In genomic region chr10:73344267-73344666, GRCh38 we compare ENCODE assay signal across 27 cellular contexts.
"Had no signal": no experiment of that assay in that cellular context is flagged by ENCODE, and none has a peak within 500 bp of the region (broad histone marks: within the 10 kb centered on the region; RNA-seq: fewer than 3 reads in every experiment).

No MANE protein-coding gene starts in this region.

- DNase-seq: nephron progenitor cell; nucleus accumbens; pancreas; right cardiac atrium; right lobe of liver; sigmoid colon; small intestine; stimulated activated CD4-positive, alpha-beta T cell treated with anti-CD3 and anti-CD28 coated beads, Interleukin-15, amount 100 ng/mL, for 24 hours; stimulated activated CD4-positive, alpha-beta T cell treated with anti-CD3 and anti-CD28 coated beads, Interleukin-2, amount 100 ng/mL, for 24 hours; stimulated activated CD4-positive, alpha-beta T cell treated with anti-CD3 and anti-CD28 coated beads, Interleukin-2, amount 100 ng/mL, for 48 hours; stimulated activated CD4-positive, alpha-beta T cell treated with anti-CD3 and anti-CD28 coated beads, Interleukin-4, amount 100 ng/mL, for 24 hours; stimulated activated naive B cell treated with anti-CD40 and anti-IgM and Interleukin-4, amounts not matched to agents 10 μg/mL and 1 μg/mL and 100 μg/mL, for 72 hours; stimulated activated naive CD4-positive, alpha-beta T cell treated with Interleukin-2 at 50 U/mL for 16 hours; stomach; thyroid gland; trophoblast cell; upper lobe of left lung had no signal

- H3K27ac Mint-ChIP-seq: natural killer cell treated with Interleukin-12 subunit alpha and Interleukin-12 subunit beta and Interleukin-15 and Interleukin-18, amount 100 ng/mL, for 72 hours; nephron progenitor cell; stimulated activated effector memory CD8-positive, alpha-beta T cell treated with anti-CD3 and anti-CD28 coated beads, Interleukin-12 subunit alpha, Interleukin-12 subunit beta, amount 100 ng/mL, for 72 hours; stimulated activated naive B cell treated with anti-CD40 and anti-IgM and Interleukin-4, amounts not matched to agents 10 μg/mL and 1 μg/mL and 100 μg/mL, for 72 hours; stimulated activated naive CD8-positive, alpha-beta T cell treated with anti-CD3 and anti-CD28 coated beads, Interleukin-15, Interleukin-2, amounts not matched to agents 100 ng/mL and 50 ng/mL, for 24 hours had no signal

- H3K4me1 Mint-ChIP-seq: nephron progenitor cell; neural crest cell; stimulated activated effector memory CD8-positive, alpha-beta T cell treated with anti-CD3 and anti-CD28 coated beads, Interleukin-12 subunit alpha, Interleukin-12 subunit beta, amount 100 ng/mL, for 72 hours; stimulated activated naive B cell treated with anti-CD40 and anti-IgM and Interleukin-4, amounts not matched to agents 10 μg/mL and 1 μg/mL and 100 μg/mL, for 72 hours had no signal

- H3K4me1 ChIP-seq: pancreas, prostate gland, right lobe of liver, sigmoid colon, stomach, thyroid gland, tibial nerve, upper lobe of left lung, vagina had no signal

- H3K36me3 ChIP-seq: neutrophil, pancreas, prostate gland, right lobe of liver, sigmoid colon, thoracic aorta, vagina had no signal

- H3K4me3 ChIP-seq: pancreas, prostate gland, right lobe of liver, sigmoid colon, stomach, thoracic aorta, thyroid gland, tibial nerve, upper lobe of left lung, vagina had no signal

- H3K9me3 ChIP-seq: neutrophil, pancreas, prostate gland, right lobe of liver, sigmoid colon, stomach, thoracic aorta, thyroid gland, tibial nerve, upper lobe of left lung, vagina had no signal

- H3K36me3 Mint-ChIP-seq: natural killer cell treated with Interleukin-12 subunit alpha and Interleukin-12 subunit beta and Interleukin-15 and Interleukin-18, amount 100 ng/mL, for 72 hours; stimulated activated effector memory CD8-positive, alpha-beta T cell treated with anti-CD3 and anti-CD28 coated beads, Interleukin-12 subunit alpha, Interleukin-12 subunit beta, amount 100 ng/mL, for 72 hours had no signal

- H3K4me3 Mint-ChIP-seq: natural killer cell treated with Interleukin-12 subunit alpha and Interleukin-12 subunit beta and Interleukin-15 and Interleukin-18, amount 100 ng/mL, for 72 hours; nephron progenitor cell; neural crest cell; stimulated activated effector memory CD8-positive, alpha-beta T cell treated with anti-CD3 and anti-CD28 coated beads, Interleukin-12 subunit alpha, Interleukin-12 subunit beta, amount 100 ng/mL, for 72 hours; stimulated activated naive B cell treated with anti-CD40 and anti-IgM and Interleukin-4, amounts not matched to agents 10 μg/mL and 1 μg/mL and 100 μg/mL, for 72 hours; stimulated activated naive CD8-positive, alpha-beta T cell treated with anti-CD3 and anti-CD28 coated beads, Interleukin-15, Interleukin-2, amounts not matched to agents 100 ng/mL and 50 ng/mL, for 24 hours had no signal

- H3K27me3 Mint-ChIP-seq: natural killer cell treated with Interleukin-12 subunit alpha and Interleukin-12 subunit beta and Interleukin-15 and Interleukin-18, amount 100 ng/mL, for 72 hours; stimulated activated naive B cell treated with anti-CD40 and anti-IgM and Interleukin-4, amounts not matched to agents 10 μg/mL and 1 μg/mL and 100 μg/mL, for 72 hours; stimulated activated naive CD8-positive, alpha-beta T cell treated with anti-CD3 and anti-CD28 coated beads, Interleukin-15, Interleukin-2, amounts not matched to agents 100 ng/mL and 50 ng/mL, for 24 hours had no signal

- H3K27me3 ChIP-seq: neutrophil, pancreas, right lobe of liver, sigmoid colon, stomach, thyroid gland, tibial nerve, upper lobe of left lung, vagina had no signal

- FAIRE-seq: pancreas, small intestine, urothelium cell line had no signal

- ATAC-seq: natural killer cell treated with Interleukin-12 subunit alpha and Interleukin-12 subunit beta and Interleukin-15 and Interleukin-18, amount 100 ng/mL, for 72 hours; pancreas; right cardiac atrium; right lobe of liver; stimulated activated effector memory CD8-positive, alpha-beta T cell treated with anti-CD3 and anti-CD28 coated beads, Interleukin-12 subunit alpha, Interleukin-12 subunit beta, amount 100 ng/mL, for 72 hours had no signal

- H3K9me3 Mint-ChIP-seq: natural killer cell treated with Interleukin-12 subunit alpha and Interleukin-12 subunit beta and Interleukin-15 and Interleukin-18, amount 100 ng/mL, for 72 hours; nephron progenitor cell; neural crest cell; stimulated activated effector memory CD8-positive, alpha-beta T cell treated with anti-CD3 and anti-CD28 coated beads, Interleukin-12 subunit alpha, Interleukin-12 subunit beta, amount 100 ng/mL, for 72 hours; stimulated activated naive B cell treated with anti-CD40 and anti-IgM and Interleukin-4, amounts not matched to agents 10 μg/mL and 1 μg/mL and 100 μg/mL, for 72 hours; stimulated activated naive CD8-positive, alpha-beta T cell treated with anti-CD3 and anti-CD28 coated beads, Interleukin-15, Interleukin-2, amounts not matched to agents 100 ng/mL and 50 ng/mL, for 24 hours had no signal

- H3K27ac ChIP-seq: neutrophil, pancreas, prostate gland, right lobe of liver, sigmoid colon, stomach, thoracic aorta, thyroid gland, tibial nerve, upper lobe of left lung, vagina had no signal
